In genomic region chr5:65912311-65912710, GRCh38 we compare ENCODE assay signal across 26 cellular contexts.
"Had no signal": no experiment of that assay in that cellular context is flagged by ENCODE, and none has a peak within 500 bp of the region (broad histone marks: within the 10 kb centered on the region; RNA-seq: fewer than 3 reads in every experiment).

No MANE protein-coding gene starts in this region.

- H3K4me1 ChIP-seq: esophagus muscularis mucosa, esophagus squamous epithelium, gastrocnemius medialis, gastroesophageal sphincter had no signal

- DNase-seq: colonic mucosa; cortex of kidney; dermis blood vessel endothelial cell; dorsolateral prefrontal cortex; effector CD4-positive, alpha-beta T cell; effector CD8-positive, alpha-beta T cell; effector memory CD4-positive, alpha-beta T cell; effector memory CD8-positive, alpha-beta T cell; endodermal cell; erythroblast; esophagus squamous epithelium; foreskin fibroblast; foreskin keratinocyte; foreskin melanocyte; gastrocnemius medialis; glutamatergic neuron; head of caudate nucleus; heart left ventricle; heart right ventricle had no signal

- ATAC-seq: effector memory CD8-positive, alpha-beta T cell; esophagus mucosa; foreskin keratinocyte; gastrocnemius medialis; gastroesophageal sphincter; heart left ventricle; heart right ventricle had no signal

- H3K27me3 ChIP-seq: colonic mucosa, dorsolateral prefrontal cortex, esophagus muscularis mucosa, esophagus squamous epithelium, foreskin keratinocyte, gastrocnemius medialis, gastroesophageal sphincter, heart left ventricle, heart right ventricle had no signal

- H3K27ac ChIP-seq: colonic mucosa, coronary artery, epithelial cell of prostate, esophagus muscularis mucosa, esophagus squamous epithelium, foreskin keratinocyte, gastrocnemius medialis, gastroesophageal sphincter, heart left ventricle, heart right ventricle had no signal

- H3K4me3 ChIP-seq: colonic mucosa, coronary artery, dorsolateral prefrontal cortex, esophagus muscularis mucosa, esophagus squamous epithelium, gastrocnemius medialis, gastroesophageal sphincter, heart left ventricle, heart right ventricle had no signal

- FAIRE-seq: endometrium, endothelial cell of umbilical vein had no signal

- H3K36me3 ChIP-seq: colonic mucosa, esophagus muscularis mucosa, esophagus squamous epithelium, gastrocnemius medialis, gastroesophageal sphincter, heart left ventricle, heart right ventricle had no signal

- H3K9me3 ChIP-seq: colonic mucosa, esophagus muscularis mucosa, esophagus squamous epithelium, gastrocnemius medialis, gastroesophageal sphincter, heart left ventricle, heart right ventricle had no signal
